In the genomic region with DNA sequence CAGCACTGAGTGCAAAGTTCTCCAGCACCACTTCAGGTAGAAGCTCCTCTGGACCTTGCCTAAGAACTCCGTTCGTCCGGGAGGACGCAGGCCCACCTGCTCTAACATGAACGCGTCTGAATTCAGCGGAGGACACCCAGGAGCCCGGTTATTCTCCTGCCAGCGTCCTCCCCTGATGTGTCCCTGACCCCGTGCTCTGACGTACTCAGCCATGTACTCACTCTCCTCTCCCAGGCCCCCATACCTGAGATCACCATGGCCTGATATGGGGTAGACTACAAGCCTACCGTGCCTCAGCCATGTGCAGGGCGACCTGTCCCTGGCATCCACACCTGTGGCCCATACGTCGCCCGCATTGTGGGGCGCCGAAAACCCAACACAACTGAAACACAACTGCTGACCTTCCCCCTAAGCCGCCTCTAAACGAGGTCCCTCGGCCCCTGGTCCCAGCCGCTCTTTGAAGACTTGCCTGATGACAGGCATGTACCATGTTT, we compare ENCODE assay signal across 1 cellular context.
TF ChIP-seq lines count a peak whose summit lies in the region.

No MANE protein-coding gene starts in this region.

TF ChIP-seq in GM23338, 12 proteins besides CTCF, POLR2A, EP300 and RAD21:
- TF ChIP-seq, protein P1, sequence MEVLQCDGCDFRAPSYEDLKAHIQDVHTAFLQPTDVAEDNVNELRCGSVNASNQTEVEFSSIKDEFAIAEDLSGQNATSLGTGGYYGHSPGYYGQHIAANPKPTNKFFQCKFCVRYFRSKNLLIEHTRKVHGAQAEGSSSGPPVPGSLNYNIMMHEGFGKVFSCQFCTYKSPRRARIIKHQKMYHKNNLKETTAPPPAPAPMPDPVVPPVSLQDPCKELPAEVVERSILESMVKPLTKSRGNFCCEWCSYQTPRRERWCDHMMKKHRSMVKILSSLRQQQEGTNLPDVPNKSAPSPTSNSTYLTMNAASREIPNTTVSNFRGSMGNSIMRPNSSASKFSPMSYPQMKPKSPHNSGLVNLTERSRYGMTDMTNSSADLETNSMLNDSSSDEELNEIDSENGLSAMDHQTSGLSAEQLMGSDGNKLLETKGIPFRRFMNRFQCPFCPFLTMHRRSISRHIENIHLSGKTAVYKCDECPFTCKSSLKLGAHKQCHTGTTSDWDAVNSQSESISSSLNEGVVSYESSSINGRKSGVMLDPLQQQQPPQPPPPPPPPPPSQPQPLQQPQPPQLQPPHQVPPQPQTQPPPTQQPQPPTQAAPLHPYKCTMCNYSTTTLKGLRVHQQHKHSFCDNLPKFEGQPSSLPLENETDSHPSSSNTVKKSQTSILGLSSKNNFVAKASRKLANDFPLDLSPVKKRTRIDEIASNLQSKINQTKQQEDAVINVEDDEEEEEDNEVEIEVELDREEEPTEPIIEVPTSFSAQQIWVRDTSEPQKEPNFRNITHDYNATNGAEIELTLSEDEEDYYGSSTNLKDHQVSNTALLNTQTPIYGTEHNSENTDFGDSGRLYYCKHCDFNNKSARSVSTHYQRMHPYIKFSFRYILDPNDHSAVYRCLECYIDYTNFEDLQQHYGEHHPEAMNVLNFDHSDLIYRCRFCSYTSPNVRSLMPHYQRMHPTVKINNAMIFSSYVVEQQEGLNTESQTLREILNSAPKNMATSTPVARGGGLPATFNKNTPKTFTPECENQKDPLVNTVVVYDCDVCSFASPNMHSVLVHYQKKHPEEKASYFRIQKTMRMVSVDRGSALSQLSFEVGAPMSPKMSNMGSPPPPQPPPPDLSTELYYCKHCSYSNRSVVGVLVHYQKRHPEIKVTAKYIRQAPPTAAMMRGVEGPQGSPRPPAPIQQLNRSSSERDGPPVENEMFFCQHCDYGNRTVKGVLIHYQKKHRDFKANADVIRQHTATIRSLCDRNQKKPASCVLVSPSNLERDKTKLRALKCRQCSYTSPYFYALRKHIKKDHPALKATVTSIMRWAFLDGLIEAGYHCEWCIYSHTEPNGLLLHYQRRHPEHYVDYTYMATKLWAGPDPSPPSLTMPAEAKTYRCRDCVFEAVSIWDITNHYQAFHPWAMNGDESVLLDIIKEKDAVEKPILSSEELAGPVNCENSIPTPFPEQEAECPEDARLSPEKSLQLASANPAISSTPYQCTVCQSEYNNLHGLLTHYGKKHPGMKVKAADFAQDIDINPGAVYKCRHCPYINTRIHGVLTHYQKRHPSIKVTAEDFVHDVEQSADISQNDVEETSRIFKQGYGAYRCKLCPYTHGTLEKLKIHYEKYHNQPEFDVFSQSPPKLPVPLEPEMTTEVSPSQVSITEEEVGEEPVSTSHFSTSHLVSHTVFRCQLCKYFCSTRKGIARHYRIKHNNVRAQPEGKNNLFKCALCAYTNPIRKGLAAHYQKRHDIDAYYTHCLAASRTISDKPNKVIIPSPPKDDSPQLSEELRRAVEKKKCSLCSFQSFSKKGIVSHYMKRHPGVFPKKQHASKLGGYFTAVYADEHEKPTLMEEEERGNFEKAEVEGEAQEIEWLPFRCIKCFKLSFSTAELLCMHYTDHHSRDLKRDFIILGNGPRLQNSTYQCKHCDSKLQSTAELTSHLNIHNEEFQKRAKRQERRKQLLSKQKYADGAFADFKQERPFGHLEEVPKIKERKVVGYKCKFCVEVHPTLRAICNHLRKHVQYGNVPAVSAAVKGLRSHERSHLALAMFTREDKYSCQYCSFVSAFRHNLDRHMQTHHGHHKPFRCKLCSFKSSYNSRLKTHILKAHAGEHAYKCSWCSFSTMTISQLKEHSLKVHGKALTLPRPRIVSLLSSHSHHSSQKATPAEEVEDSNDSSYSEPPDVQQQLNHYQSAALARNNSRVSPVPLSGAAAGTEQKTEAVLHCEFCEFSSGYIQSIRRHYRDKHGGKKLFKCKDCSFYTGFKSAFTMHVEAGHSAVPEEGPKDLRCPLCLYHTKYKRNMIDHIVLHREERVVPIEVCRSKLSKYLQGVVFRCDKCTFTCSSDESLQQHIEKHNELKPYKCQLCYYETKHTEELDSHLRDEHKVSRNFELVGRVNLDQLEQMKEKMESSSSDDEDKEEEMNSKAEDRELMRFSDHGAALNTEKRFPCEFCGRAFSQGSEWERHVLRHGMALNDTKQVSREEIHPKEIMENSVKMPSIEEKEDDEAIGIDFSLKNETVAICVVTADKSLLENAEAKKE (CRISPR knock-in tag; IDR thresholded peaks at IDR 0.05), result no peak
- TF ChIP-seq JUNB (IDR thresholded peaks at IDR 0.05; ENCODE audit: unreplicated experiment), result no peak
- no peak for TF ChIP-seq ZNF331 (CRISPR knock-in tag; IDR thresholded peaks at IDR 0.05; ENCODE audit: low read depth)
- TF ChIP-seq NANOG (IDR thresholded peaks at IDR 0.05; ENCODE audit: borderline replicate concordance), result no peak
- no peak for TF ChIP-seq EZH2 (IDR thresholded peaks at IDR 0.05; ENCODE audit: low read depth, unreplicated experiment)
- TF ChIP-seq, protein P2, sequence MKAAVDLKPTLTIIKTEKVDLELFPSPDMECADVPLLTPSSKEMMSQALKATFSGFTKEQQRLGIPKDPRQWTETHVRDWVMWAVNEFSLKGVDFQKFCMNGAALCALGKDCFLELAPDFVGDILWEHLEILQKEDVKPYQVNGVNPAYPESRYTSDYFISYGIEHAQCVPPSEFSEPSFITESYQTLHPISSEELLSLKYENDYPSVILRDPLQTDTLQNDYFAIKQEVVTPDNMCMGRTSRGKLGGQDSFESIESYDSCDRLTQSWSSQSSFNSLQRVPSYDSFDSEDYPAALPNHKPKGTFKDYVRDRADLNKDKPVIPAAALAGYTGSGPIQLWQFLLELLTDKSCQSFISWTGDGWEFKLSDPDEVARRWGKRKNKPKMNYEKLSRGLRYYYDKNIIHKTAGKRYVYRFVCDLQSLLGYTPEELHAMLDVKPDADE (IDR thresholded peaks at IDR 0.05), result no peak
- TF ChIP-seq, protein P3, sequence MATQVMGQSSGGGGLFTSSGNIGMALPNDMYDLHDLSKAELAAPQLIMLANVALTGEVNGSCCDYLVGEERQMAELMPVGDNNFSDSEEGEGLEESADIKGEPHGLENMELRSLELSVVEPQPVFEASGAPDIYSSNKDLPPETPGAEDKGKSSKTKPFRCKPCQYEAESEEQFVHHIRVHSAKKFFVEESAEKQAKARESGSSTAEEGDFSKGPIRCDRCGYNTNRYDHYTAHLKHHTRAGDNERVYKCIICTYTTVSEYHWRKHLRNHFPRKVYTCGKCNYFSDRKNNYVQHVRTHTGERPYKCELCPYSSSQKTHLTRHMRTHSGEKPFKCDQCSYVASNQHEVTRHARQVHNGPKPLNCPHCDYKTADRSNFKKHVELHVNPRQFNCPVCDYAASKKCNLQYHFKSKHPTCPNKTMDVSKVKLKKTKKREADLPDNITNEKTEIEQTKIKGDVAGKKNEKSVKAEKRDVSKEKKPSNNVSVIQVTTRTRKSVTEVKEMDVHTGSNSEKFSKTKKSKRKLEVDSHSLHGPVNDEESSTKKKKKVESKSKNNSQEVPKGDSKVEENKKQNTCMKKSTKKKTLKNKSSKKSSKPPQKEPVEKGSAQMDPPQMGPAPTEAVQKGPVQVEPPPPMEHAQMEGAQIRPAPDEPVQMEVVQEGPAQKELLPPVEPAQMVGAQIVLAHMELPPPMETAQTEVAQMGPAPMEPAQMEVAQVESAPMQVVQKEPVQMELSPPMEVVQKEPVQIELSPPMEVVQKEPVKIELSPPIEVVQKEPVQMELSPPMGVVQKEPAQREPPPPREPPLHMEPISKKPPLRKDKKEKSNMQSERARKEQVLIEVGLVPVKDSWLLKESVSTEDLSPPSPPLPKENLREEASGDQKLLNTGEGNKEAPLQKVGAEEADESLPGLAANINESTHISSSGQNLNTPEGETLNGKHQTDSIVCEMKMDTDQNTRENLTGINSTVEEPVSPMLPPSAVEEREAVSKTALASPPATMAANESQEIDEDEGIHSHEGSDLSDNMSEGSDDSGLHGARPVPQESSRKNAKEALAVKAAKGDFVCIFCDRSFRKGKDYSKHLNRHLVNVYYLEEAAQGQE (IDR thresholded peaks at IDR 0.05; ENCODE audit: unreplicated experiment), result no peak
- TF ChIP-seq ZNF114 (CRISPR knock-in tag; IDR thresholded peaks at IDR 0.05), result no peak
TF ChIP-seq in GM23338: peak in this region for 0.
